10 cellular contexts compared by ENCODE assay signal in genomic region chr12:78562358-78563205, GRCh38.
DNase-seq lines count a peak whose midpoint lies in the region; ATAC-seq, FAIRE-seq and TF ChIP-seq lines count a peak whose summit lies in the region.
"Had no signal": no experiment of that assay in that cellular context is flagged by ENCODE, and none has a peak within 500 bp of the region (broad histone marks: within the 10 kb centered on the region; RNA-seq: fewer than 3 reads in every experiment).

No MANE protein-coding gene starts in this region.

- no peaks in the 10 kb centered on the region for H3K27me3 ChIP-seq in left ventricle myocardium inferior (ENCODE audit: low read depth)
- H3K27me3 ChIP-seq in heart left ventricle, result no peaks in the 10 kb centered on the region
- H3K27me3 ChIP-seq in dorsolateral prefrontal cortex, result no peaks in the 10 kb centered on the region

- no peaks in the 10 kb centered on the region for H3K36me3 ChIP-seq in left ventricle myocardium inferior
- H3K36me3 ChIP-seq in heart left ventricle, result no peaks in the 10 kb centered on the region

- no peaks in the 10 kb centered on the region for H3K9me3 ChIP-seq in left ventricle myocardium inferior (replicated peaks)
- no peaks in the 10 kb centered on the region for H3K9me3 ChIP-seq in heart left ventricle

- intact Hi-C loops in left ventricle myocardium inferior (cut with micrococcal nuclease), result no loop called here
- intact Hi-C loops in heart left ventricle (cut with DNase I), result no loop called here
- intact Hi-C loops in dorsolateral prefrontal cortex (cut with DNase I), result loop anchor here (5.0 to 10.0 kb wide), 2 partner anchors 368 to 565 kb away; no protein-coding TSS in a partner anchor

- H3K4me1 ChIP-seq in left ventricle myocardium inferior (no peaks in the 10 kb centered on the region), heart left ventricle (no peaks in the 10 kb centered on the region)

- no peak for TF ChIP-seq POLR2A in heart left ventricle (IDR thresholded peaks at IDR 0.05)

- H3K27ac ChIP-seq in left ventricle myocardium inferior (replicated peaks) (no peak overlapping the region), heart left ventricle (no peak overlapping the region), dorsolateral prefrontal cortex (peak overlapping the region in 47 of 59 donors; percentile 1 to 76 (median 48))
- H3K27ac ChIP-seq: skin epidermis had no signal

- 56 to 73% (median 68%) methylated on average over 2 of the region's 2 CpGs for WGBS in heart left ventricle, 4 donors

- no peak for ATAC-seq in heart left ventricle
- ATAC-seq in GM18873 (IDR thresholded peaks at IDR 0.05; ENCODE audit: low FRiP score, unreplicated experiment), result no peak
- ATAC-seq in omental fat pad (ENCODE audit: low FRiP score), result no peak
- no peak for ATAC-seq in HG03175 (IDR thresholded peaks at IDR 0.05; ENCODE audit: unreplicated experiment)
- ATAC-seq: CD8-positive, alpha-beta T cell had no signal

- H3K4me3 ChIP-seq in left ventricle myocardium inferior, result no peak overlapping the region
- no peak overlapping the region for H3K4me3 ChIP-seq in heart left ventricle
- no peak overlapping the region for H3K4me3 ChIP-seq in dorsolateral prefrontal cortex
- H3K4me3 ChIP-seq: skin epidermis had no signal

- TF ChIP-seq CTCF in left ventricle myocardium inferior (IDR thresholded peaks at IDR 0.05; ENCODE audit: borderline replicate concordance), result peak; percentile 7
- peak in 2 of 12 donors; percentile 14 for TF ChIP-seq CTCF in heart left ventricle (IDR thresholded peaks at IDR 0.05)
- peak in 37 of 56 donors; percentile 6 to 49 (median 28) for TF ChIP-seq CTCF in dorsolateral prefrontal cortex (IDR thresholded peaks at IDR 0.05 in 54 of 56, conservative IDR thresholded peaks at IDR 0.05 in 2 of 56; ENCODE audit: low read depth in 1 of 56, partially characterized antibody in 56 of 56)
- TF ChIP-seq CTCF in omental fat pad (IDR thresholded peaks at IDR 0.05), result no peak

- no peak for FAIRE-seq in urothelium cell line (lab: Jason Lieb, UNC)

- DNase-seq in left ventricle myocardium inferior (no peak), heart left ventricle (no peak), NCI-H446 treated with DMSO at 0.1 percent for 48 hours (lab: John Stamatoyannopoulos, UW) (peak; percentile 60), dorsolateral prefrontal cortex (peak in 1 of 10 donors; percentile 25), urothelium cell line (ENCODE audit: low spot score) (peak; percentile 3), omental fat pad (ENCODE audit: low spot score) (no peak)
- DNase-seq: CD8-positive, alpha-beta T cell had no signal

Comparison
In these comparisons a context has a peak if more than half of its experiments do, and no peak if none do; other contexts are left out.
1. DNase-seq: peak in NCI-H446 treated with DMSO at 0.1 percent for 48 hours (single experiment) and urothelium cell line (single experiment); none in left ventricle myocardium inferior (single experiment), heart left ventricle (0 of 5) and omental fat pad (single experiment).
2. H3K27ac ChIP-seq: peak in dorsolateral prefrontal cortex (47 of 59); none in left ventricle myocardium inferior (single experiment) and heart left ventricle (0 of 12).
3. CTCF ChIP-seq: peak in left ventricle myocardium inferior (single experiment) and dorsolateral prefrontal cortex (37 of 56); none in omental fat pad (0 of 3).
4. intact Hi-C loops: an anchor here in dorsolateral prefrontal cortex (5.0 to 10.0 kb wide); none called in left ventricle myocardium inferior and heart left ventricle.